ENCODE assay signal across 8 cellular contexts in genomic region chr5:74575741-74576538, GRCh38.
DNase-seq lines count a peak whose midpoint lies in the region; ATAC-seq, FAIRE-seq and TF ChIP-seq lines count a peak whose summit lies in the region.

No MANE protein-coding gene starts in this region.

- H3K4me2 ChIP-seq in endothelial cell of umbilical vein (ENCODE audit: insufficient read depth, low read length) = peak overlapping the region; percentile 88

- TF ChIP-seq POLR2A in endothelial cell of umbilical vein (IDR thresholded peaks at IDR 0.05; ENCODE audit: low read depth, low read length) (peak; percentile 55), lower leg skin (IDR thresholded peaks at IDR 0.05) (no peak)

- H2AFZ ChIP-seq in endothelial cell of umbilical vein (ENCODE audit: low read depth, low read length) = no peak overlapping the region

- TF ChIP-seq CTCF in Panc1 (IDR thresholded peaks at IDR 0.05) (no peak), endothelial cell of umbilical vein (IDR thresholded peaks at IDR 0.05; ENCODE audit: extremely low read depth in 1 of 2, insufficient read depth in 1 of 2, low read depth in 1 of 2, low read length in 2 of 2) (no peak), lower leg skin (IDR thresholded peaks at IDR 0.05) (no peak)

- peak; percentile 88 for FAIRE-seq in endothelial cell of umbilical vein (lab: Jason Lieb, UNC)

- dilution Hi-C loops in endothelial cell of umbilical vein (cut with MboI; ENCODE audit: extremely low pct_ligation_motif_present, low sequenced_read_pairs) = no loop called here

- POLR2A ChIA-PET in Panc1 (lab: Charles Lee) (no interaction called here), endothelial cell of umbilical vein (lab: Charles Lee) (interaction anchor here (0.9 to 1.1 kb wide), 3 partner anchors 19 to 65 kb away, joined by 3 to 8 read pairs (median 4); partner anchors contain the start of gene ENC1)

- in situ Hi-C loops in Panc1 (cut with HindIII; ENCODE audit: low pct_unique_long_range_greater_than_20kb, low sequenced_read_pairs) = no loop called here

- H3K9me1 ChIP-seq in endothelial cell of umbilical vein (replicated peaks; ENCODE audit: control insufficient read depth, extremely low read depth, insufficient read depth, low read length) = no peaks in the 10 kb centered on the region

- H3K27ac ChIP-seq in Panc1 (ENCODE audit: low read length) (peak overlapping the region; percentile 65), endothelial cell of umbilical vein (ENCODE audit: insufficient read depth, low read depth, low read length) (peak overlapping the region; percentile 73)

- intact Hi-C loops in Panc1 (cut with micrococcal nuclease; ENCODE audit: unreplicated experiment) = no loop called here
- intact Hi-C loops in endothelial cell of umbilical vein (cut with micrococcal nuclease) = loop anchor here (1.0 to 2.0 kb wide), 6 partner anchors 19 to 161 kb away; partner anchors contain the start of gene ENC1
- intact Hi-C loops in sciatic nerve (cut with DNase I) = no loop called here
- intact Hi-C loops in lower leg skin (cut with DNase I; ENCODE audit: low total_unique reads) = no loop called here

- H3K27me3 ChIP-seq in Panc1 (ENCODE audit: control insufficient read depth, insufficient read depth, low read length) (no peaks in the 10 kb centered on the region), endothelial cell of umbilical vein (ENCODE audit: control insufficient read depth in 2 of 2, insufficient read depth in 2 of 2, low read length in 2 of 2) (no peaks in the 10 kb centered on the region)

- H3K9me3 ChIP-seq in Panc1 (ENCODE audit: control insufficient read depth, insufficient read depth, low read depth, low read length) = no peaks in the 10 kb centered on the region
- H3K9me3 ChIP-seq in endothelial cell of umbilical vein (replicated peaks; ENCODE audit: control insufficient read depth, insufficient read depth, low read length) = no peaks in the 10 kb centered on the region

- 65 to 71% methylated on average over 15 of the region's 15 CpGs for whole genome bisulfite sequencing in lower leg skin, 2 donors

- ATAC-seq in Panc1 (peak; percentile 86), sciatic nerve (peak; percentile 58), GM21737 (IDR thresholded peaks at IDR 0.05; ENCODE audit: unreplicated experiment) (no peak)

- peak; percentile 87 for DNase-seq in EH (ENCODE audit: low read depth)
- peak; percentile 66 for DNase-seq in Panc1 (ENCODE audit: low read depth, low spot score)
- peak; percentile 89 for DNase-seq in endothelial cell of umbilical vein (ENCODE audit: low read depth, low spot score)
- no peak for DNase-seq in sciatic nerve (ENCODE audit: low spot score)
- DNase-seq in HUDEP-2 (lab: John Stamatoyannopoulos, UW; ENCODE audit: unreplicated experiment in 76 of 76) = no peak
- DNase-seq in lower leg skin (ENCODE audit: low spot score in 2 of 2) = no peak
- DNase-seq in NCI-H2081 treated with DMSO at 0.1 percent for 48 hours (lab: John Stamatoyannopoulos, UW) = no peak

- no peaks in the 10 kb centered on the region for H4K20me1 ChIP-seq in endothelial cell of umbilical vein (replicated peaks; ENCODE audit: control insufficient read depth, extremely low read depth, insufficient read depth, low read length)

- H3K9ac ChIP-seq in endothelial cell of umbilical vein (replicated peaks; ENCODE audit: extremely low read depth, insufficient read depth, low read length) = peak overlapping the region; percentile 49

- no peaks in the 10 kb centered on the region for H3K79me2 ChIP-seq in endothelial cell of umbilical vein (ENCODE audit: control insufficient read depth, insufficient read depth, low read length)

- H3K36me3 ChIP-seq in Panc1 (ENCODE audit: control insufficient read depth, insufficient read depth, low read length) (no peaks in the 10 kb centered on the region), endothelial cell of umbilical vein (ENCODE audit: control insufficient read depth in 2 of 2, extremely low read depth in 1 of 2, insufficient read depth in 2 of 2, low read length in 2 of 2) (no peaks in the 10 kb centered on the region)

- no TSS peak for BruUV-seq in Panc1 (replicated peaks; lab: Mats Ljungman, UMichigan)
- BruUV-seq in endothelial cell of umbilical vein (replicated peaks; lab: Mats Ljungman, UMichigan) = TSS peak; percentile 99

- CTCF ChIA-PET in Panc1 (lab: Charles Lee) (interaction anchor here (0.7 kb wide), 1 partner anchor 66 kb away, joined by 11 read pairs; no protein-coding TSS in a partner anchor), endothelial cell of umbilical vein (lab: Charles Lee) (interaction anchor here (0.6 to 2.3 kb wide), 13 partner anchors 9 to 541 kb away, joined by 3 to 21 read pairs (median 4); partner anchors contain the start of gene ENC1)

- H3K4me3 ChIP-seq in Panc1 (ENCODE audit: low read depth in 2 of 2, low read length in 2 of 2) = no peak overlapping the region
- no peak overlapping the region for H3K4me3 ChIP-seq in endothelial cell of umbilical vein (replicated peaks in 1 of 3; ENCODE audit: insufficient read depth in 1 of 3, low read depth in 1 of 3, low read length in 3 of 3)
- no peak overlapping the region for H3K4me3 ChIP-seq in lower leg skin (ENCODE audit: low read depth, poor library complexity, severe bottlenecking)

- H3K4me1 ChIP-seq in Panc1 (ENCODE audit: control insufficient read depth, insufficient read depth, low read length) (peaks cover 10% of the 10 kb centered on the region), endothelial cell of umbilical vein (ENCODE audit: control insufficient read depth, extremely low read depth, insufficient read depth, low read length) (peaks cover 26% of the 10 kb centered on the region)

TF ChIP-seq in endothelial cell of umbilical vein, 7 proteins besides CTCF, POLR2A, EP300 and RAD21:
- TF ChIP-seq POLR2AphosphoS5 (IDR thresholded peaks at IDR 0.05; ENCODE audit: insufficient read depth, low read depth, low read length) (peak; percentile 88), MAX (IDR thresholded peaks at IDR 0.05; ENCODE audit: insufficient read depth, insufficient read length) (no peak), GATA2 (IDR thresholded peaks at IDR 0.05; ENCODE audit: insufficient read depth, insufficient read length, low read depth, low read length) (peak; percentile 93), JUN (IDR thresholded peaks at IDR 0.05; ENCODE audit: borderline replicate concordance, insufficient read depth, insufficient read length, low read depth) (peak; percentile 96), FOS (IDR thresholded peaks at IDR 0.05; ENCODE audit: borderline replicate concordance, insufficient read depth, low read length) (peak; percentile 93)
TF ChIP-seq in endothelial cell of umbilical vein: peak in this region for 4.

Comparison
In these comparisons a context has a peak if more than half of its experiments do, and no peak if none do; other contexts are left out.
1. DNase-seq: peak in EH (single experiment), Panc1 (single experiment) and endothelial cell of umbilical vein (single experiment); none in sciatic nerve (single experiment), HUDEP-2 (0 of 76), lower leg skin (0 of 2) and NCI-H2081 treated with DMSO at 0.1 percent for 48 hours (single experiment).